ENCODE assay signal across 1 cellular context in the genomic region with DNA sequence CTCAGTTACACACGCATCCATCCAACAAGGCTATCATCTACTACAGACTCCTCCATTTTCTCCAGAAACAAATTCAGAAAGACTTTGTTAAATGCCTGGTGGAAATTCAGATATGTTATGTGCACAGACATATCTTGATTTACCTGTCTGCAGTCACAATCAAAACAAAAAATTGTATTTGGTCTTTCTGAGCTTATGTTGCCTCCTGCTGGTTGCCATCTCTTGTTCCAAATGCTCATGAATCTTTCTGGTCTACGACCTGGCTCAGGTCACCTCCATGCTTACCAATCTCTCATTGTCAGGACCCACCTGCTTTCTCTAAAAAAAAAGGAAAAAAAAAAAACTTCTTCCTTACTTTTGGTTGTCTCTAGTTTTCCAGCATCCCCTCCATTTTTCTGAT.
TF ChIP-seq lines count a peak whose summit lies in the region.

No MANE protein-coding gene starts in this region.

TF ChIP-seq in HepG2, 621 proteins besides CTCF, POLR2A, EP300 and RAD21 (continued from another document):
- TF ChIP-seq, protein P1, sequence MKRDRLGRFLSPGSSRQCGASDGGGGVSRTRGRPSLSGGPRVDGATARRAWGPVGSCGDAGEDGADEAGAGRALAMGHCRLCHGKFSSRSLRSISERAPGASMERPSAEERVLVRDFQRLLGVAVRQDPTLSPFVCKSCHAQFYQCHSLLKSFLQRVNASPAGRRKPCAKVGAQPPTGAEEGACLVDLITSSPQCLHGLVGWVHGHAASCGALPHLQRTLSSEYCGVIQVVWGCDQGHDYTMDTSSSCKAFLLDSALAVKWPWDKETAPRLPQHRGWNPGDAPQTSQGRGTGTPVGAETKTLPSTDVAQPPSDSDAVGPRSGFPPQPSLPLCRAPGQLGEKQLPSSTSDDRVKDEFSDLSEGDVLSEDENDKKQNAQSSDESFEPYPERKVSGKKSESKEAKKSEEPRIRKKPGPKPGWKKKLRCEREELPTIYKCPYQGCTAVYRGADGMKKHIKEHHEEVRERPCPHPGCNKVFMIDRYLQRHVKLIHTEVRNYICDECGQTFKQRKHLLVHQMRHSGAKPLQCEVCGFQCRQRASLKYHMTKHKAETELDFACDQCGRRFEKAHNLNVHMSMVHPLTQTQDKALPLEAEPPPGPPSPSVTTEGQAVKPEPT (CRISPR knock-in tag; IDR thresholded peaks at IDR 0.05; ENCODE audit: low read depth): no peak
- no peak for TF ChIP-seq MTF1 (CRISPR knock-in tag; IDR thresholded peaks at IDR 0.05)
